1 cellular context compared by ENCODE assay signal in the genomic region with DNA sequence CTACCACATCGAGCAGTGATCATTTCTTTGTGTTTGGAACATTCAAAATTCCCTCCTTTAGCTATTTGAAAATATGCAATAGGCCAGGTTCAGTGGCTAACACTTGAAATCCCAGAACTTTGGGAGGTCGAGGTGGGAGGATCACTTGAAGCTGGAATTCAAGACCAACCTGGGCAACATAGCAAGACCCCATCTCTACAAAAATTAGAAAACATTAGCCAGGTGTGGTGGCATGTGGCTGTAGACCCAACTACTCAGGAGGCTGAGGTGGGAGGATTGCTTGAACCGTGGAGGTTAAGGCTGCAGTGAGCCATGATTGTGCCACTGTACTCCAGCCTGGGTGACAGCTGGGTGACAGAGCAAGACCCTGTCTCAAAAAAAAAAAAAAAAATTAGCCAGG.
TF ChIP-seq lines count a peak whose summit lies in the region.

No MANE protein-coding gene starts in this region.

TF ChIP-seq in HEK293, 187 proteins besides CTCF, POLR2A, EP300 and RAD21 (continued from another document):
- TF ChIP-seq ZBTB8A (tag by site-specific recombination; IDR thresholded peaks at IDR 0.05) (no peak), ZNF48 (tag by site-specific recombination; IDR thresholded peaks at IDR 0.05) (no peak)
- TF ChIP-seq, protein P1, sequence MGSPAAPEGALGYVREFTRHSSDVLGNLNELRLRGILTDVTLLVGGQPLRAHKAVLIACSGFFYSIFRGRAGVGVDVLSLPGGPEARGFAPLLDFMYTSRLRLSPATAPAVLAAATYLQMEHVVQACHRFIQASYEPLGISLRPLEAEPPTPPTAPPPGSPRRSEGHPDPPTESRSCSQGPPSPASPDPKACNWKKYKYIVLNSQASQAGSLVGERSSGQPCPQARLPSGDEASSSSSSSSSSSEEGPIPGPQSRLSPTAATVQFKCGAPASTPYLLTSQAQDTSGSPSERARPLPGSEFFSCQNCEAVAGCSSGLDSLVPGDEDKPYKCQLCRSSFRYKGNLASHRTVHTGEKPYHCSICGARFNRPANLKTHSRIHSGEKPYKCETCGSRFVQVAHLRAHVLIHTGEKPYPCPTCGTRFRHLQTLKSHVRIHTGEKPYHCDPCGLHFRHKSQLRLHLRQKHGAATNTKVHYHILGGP (tag by site-specific recombination; IDR thresholded peaks at IDR 0.05) = no peak
